ENCODE assay signal across 2 cellular contexts in genomic region chr17:72165202-72165972, GRCh38.
TF ChIP-seq lines count a peak whose summit lies in the region.

No MANE protein-coding gene starts in this region.

TF ChIP-seq in GM23338, 12 proteins besides CTCF, POLR2A, EP300 and RAD21:
- no peak for TF ChIP-seq ZNF331 (CRISPR knock-in tag; IDR thresholded peaks at IDR 0.05; ENCODE audit: low read depth)
- no peak for TF ChIP-seq EZH2 (IDR thresholded peaks at IDR 0.05; ENCODE audit: low read depth, unreplicated experiment)
- TF ChIP-seq EZH2phosphoT487 (IDR thresholded peaks at IDR 0.05; ENCODE audit: unreplicated experiment): no peak
- no peak for TF ChIP-seq POLR2AphosphoS5 (IDR thresholded peaks at IDR 0.05; ENCODE audit: low read depth)
- TF ChIP-seq CREB1 (CRISPR knock-in tag; IDR thresholded peaks at IDR 0.05; ENCODE audit: low read depth): no peak
- no peak for TF ChIP-seq REST (IDR thresholded peaks at IDR 0.05; ENCODE audit: unreplicated experiment)
- no peak for TF ChIP-seq ZNF114 (CRISPR knock-in tag; IDR thresholded peaks at IDR 0.05)
- TF ChIP-seq NANOG (IDR thresholded peaks at IDR 0.05; ENCODE audit: borderline replicate concordance): no peak
- TF ChIP-seq ZNF462 (CRISPR knock-in tag; IDR thresholded peaks at IDR 0.05): no peak
- no peak for TF ChIP-seq STAT1 (IDR thresholded peaks at IDR 0.05; ENCODE audit: unreplicated experiment)
TF ChIP-seq in GM23338: peak in this region for 0.

TF ChIP-seq in H1, 55 proteins besides CTCF, POLR2A, EP300 and RAD21:
- TF ChIP-seq SAP30 (IDR thresholded peaks at IDR 0.05; ENCODE audit: insufficient read depth, insufficient replicate concordance, low read length): no peak
- peak; percentile 56 for TF ChIP-seq TAF7 (optimal IDR thresholded peaks at IDR 0.05; ENCODE audit: borderline replicate concordance, low read depth, low read length)
- TF ChIP-seq PHF8 (conservative IDR thresholded peaks at IDR 0.05; ENCODE audit: low read depth, low read length): no peak
- TF ChIP-seq ASH2L (IDR thresholded peaks at IDR 0.05; ENCODE audit: low read length): no peak
- peak; percentile 61 for TF ChIP-seq SP1 (IDR thresholded peaks at IDR 0.05; ENCODE audit: low read depth, low read length)
- peak; percentile 45; the same call in 1 of the 2 replicates for TF ChIP-seq TEAD4 (IDR thresholded peaks at IDR 0.05; ENCODE audit: low read depth, low read length)
- TF ChIP-seq CBX5 (IDR thresholded peaks at IDR 0.05; ENCODE audit: low read depth, low read length): no peak
- no peak for TF ChIP-seq SUZ12 (IDR thresholded peaks at IDR 0.05; ENCODE audit: low read length)
- TF ChIP-seq NANOG (IDR thresholded peaks at IDR 0.05; ENCODE audit: insufficient read depth, low read depth, low read length, poor library complexity, severe bottlenecking): no peak
- no peak for TF ChIP-seq POLR2AphosphoS5 (IDR thresholded peaks at IDR 0.05; ENCODE audit: low read depth, low read length)
- TF ChIP-seq RFX5 (IDR thresholded peaks at IDR 0.05; ENCODE audit: borderline replicate concordance, low read depth, low read length): no peak
- TF ChIP-seq EZH2 (IDR thresholded peaks at IDR 0.05; ENCODE audit: low read depth, low read length, severe bottlenecking): no peak
- TF ChIP-seq JUND (IDR thresholded peaks at IDR 0.05; ENCODE audit: low read length): no peak
- TF ChIP-seq CHD7 (IDR thresholded peaks at IDR 0.05; ENCODE audit: insufficient replicate concordance, low read length): peak; percentile 58
